In genomic region chr3:46866720-46867549, GRCh38 we compare ENCODE assay signal across 8 cellular contexts. TPM values are rescaled to one million over a fixed set of nuclear protein-coding genes. Genes with fewer than 3 reads are reported as not detected.
DNase-seq lines count a peak whose midpoint lies in the region; ATAC-seq and TF ChIP-seq lines count a peak whose summit lies in the region.

No MANE protein-coding gene starts in this region.

- peaks cover 7% of the 10 kb centered on the region for H3K4me1 Mint-ChIP-seq in GM23338
- no peaks in the 10 kb centered on the region for H3K4me1 Mint-ChIP-seq in activated naive CD8-positive, alpha-beta T cell treated with anti-CD3 and anti-CD28 coated beads for 36 hours

- no peak overlapping the region for H3K27ac Mint-ChIP-seq in GM23338
- H3K27ac Mint-ChIP-seq in activated naive CD8-positive, alpha-beta T cell treated with anti-CD3 and anti-CD28 coated beads for 36 hours: no peak overlapping the region

- peak; percentile 88 for TF ChIP-seq CTCF in AG09319 (IDR thresholded peaks at IDR 0.05; ENCODE audit: low read depth, low read length)
- TF ChIP-seq CTCF in GM23338 (conservative IDR thresholded peaks at IDR 0.05; ENCODE audit: low read depth in 2 of 2): peak; percentile 80 to 97
- TF ChIP-seq CTCF in heart left ventricle (IDR thresholded peaks at IDR 0.05): peak; percentile 83 to 93 (median 88)
- TF ChIP-seq CTCF in retinal pigment epithelial cell (conservative IDR thresholded peaks at IDR 0.05; ENCODE audit: low read depth, low read length): peak; percentile 94

- no peaks in the 10 kb centered on the region for H3K4me1 ChIP-seq in GM23338 (ENCODE audit: insufficient read depth)
- H3K4me1 ChIP-seq in heart left ventricle: peaks cover 13 to 78% (median 38%) of the 10 kb centered on the region in 12 donors

- peaks cover 20% of the 10 kb centered on the region for H3K27me3 Mint-ChIP-seq in GM23338 (ENCODE audit: insufficient read depth, low read depth, poor library complexity)
- peaks cover 4% of the 10 kb centered on the region for H3K27me3 Mint-ChIP-seq in activated naive CD8-positive, alpha-beta T cell treated with anti-CD3 and anti-CD28 coated beads for 36 hours

- no peak overlapping the region; the same call in 1 of the 2 replicates for H2AFZ ChIP-seq in GM23338

- H3K27me3 ChIP-seq in GM23338 (ENCODE audit: insufficient read depth): no peaks in the 10 kb centered on the region
- H3K27me3 ChIP-seq in heart left ventricle: no peaks in the 10 kb centered on the region

- TF ChIP-seq POLR2A in heart left ventricle (IDR thresholded peaks at IDR 0.05): no peak

- DNase-seq in AG09319 (ENCODE audit: extremely low read depth, low read depth) (no peak), GM23338 (ENCODE audit: low spot score) (peak; percentile 89), SKM-1 (lab: John Stamatoyannopoulos, UW; ENCODE audit: unreplicated experiment) (peak; percentile 50), heart left ventricle (peak; percentile 80 to 93 (median 86)), retinal pigment epithelial cell (ENCODE audit: low read depth) (no peak), NCI-H524 treated with DMSO at 0.1 percent for 48 hours (lab: John Stamatoyannopoulos, UW) (no peak)
- peak; percentile 70 for DNase-seq in activated naive CD8-positive, alpha-beta T cell treated with anti-CD3 and anti-CD28 coated beads for 36 hours

- H3K4me3 ChIP-seq in GM23338 (no peak overlapping the region), heart left ventricle (no peak overlapping the region), retinal pigment epithelial cell (ENCODE audit: low read length) (no peak overlapping the region)

- H3K9me2 ChIP-seq in GM23338 (ENCODE audit: insufficient read depth): no peaks in the 10 kb centered on the region

- no peaks in the 10 kb centered on the region for H3K79me2 ChIP-seq in GM23338 (replicated peaks; ENCODE audit: insufficient read depth)

- H3K36me3 ChIP-seq in GM23338 (ENCODE audit: insufficient read depth): no peaks in the 10 kb centered on the region
- no peaks in the 10 kb centered on the region for H3K36me3 ChIP-seq in heart left ventricle

- H3K9me3 ChIP-seq in heart left ventricle: no peaks in the 10 kb centered on the region

- H3K36me3 Mint-ChIP-seq in GM23338 (ENCODE audit: low read depth): no peaks in the 10 kb centered on the region
- H3K36me3 Mint-ChIP-seq in activated naive CD8-positive, alpha-beta T cell treated with anti-CD3 and anti-CD28 coated beads for 36 hours: no peaks in the 10 kb centered on the region

- H3F3A ChIP-seq in GM23338 (replicated peaks; ENCODE audit: low read depth): no peaks in the 10 kb centered on the region

- H4K20me1 ChIP-seq in GM23338 (replicated peaks; ENCODE audit: insufficient read depth): no peaks in the 10 kb centered on the region

- 17 to 26% (median 22%) methylated on average over 10 to 15 of the region's 15 CpGs for WGBS in heart left ventricle, 4 donors

- ATAC-seq in GM23338: peak; percentile 79
- ATAC-seq in heart left ventricle: peak in 3 of 4 donors; percentile 8 to 32 (median 18)
- no peak for ATAC-seq in GM18858 (IDR thresholded peaks at IDR 0.05; ENCODE audit: unreplicated experiment)

- intact Hi-C loops in heart left ventricle (cut with DNase I): loop anchor here (1.0 to 10.0 kb wide), 12 partner anchors 26 to 458 kb away; partner anchors contain the start of genes CCDC12 (in 1 of the 10), NBEAL2 (in 1 of the 10) and TMIE (in 1 of the 10)

- H3K4me3 Mint-ChIP-seq in GM23338: no peak overlapping the region
- H3K4me3 Mint-ChIP-seq in activated naive CD8-positive, alpha-beta T cell treated with anti-CD3 and anti-CD28 coated beads for 36 hours: no peak overlapping the region

- no peak overlapping the region for H3K4me2 ChIP-seq in GM23338

- no peaks in the 10 kb centered on the region for H3K9me3 Mint-ChIP-seq in GM23338
- H3K9me3 Mint-ChIP-seq in activated naive CD8-positive, alpha-beta T cell treated with anti-CD3 and anti-CD28 coated beads for 36 hours: no peaks in the 10 kb centered on the region

- H3K27ac ChIP-seq in GM23338 (ENCODE audit: low read depth) (no peak overlapping the region), heart left ventricle (peak overlapping the region; percentile 63 to 100 (median 86))

TF ChIP-seq in GM23338, 12 proteins besides CTCF, POLR2A, EP300 and RAD21 (continues in another document):
- TF ChIP-seq POLR2AphosphoS5 (IDR thresholded peaks at IDR 0.05; ENCODE audit: low read depth) (no peak), NANOG (IDR thresholded peaks at IDR 0.05; ENCODE audit: borderline replicate concordance) (no peak), ETS1 (IDR thresholded peaks at IDR 0.05) (no peak), EZH2phosphoT487 (IDR thresholded peaks at IDR 0.05; ENCODE audit: unreplicated experiment) (no peak), ZNF462 (CRISPR knock-in tag; IDR thresholded peaks at IDR 0.05) (no peak)

RNA-seq across cellular contexts. Expression of gene MYL3, which starts 3.7 kb away (rescaled TPM):
- total RNA-seq in GM23338 (2014; rRNA removed; shearing (Covaris generic)): not detected in 2 replicates
- 1.0 TPM in 1 of 2 replicates, not detected in the other for polyA plus RNA-seq in GM23338 (2016; fragmentation: Nextera tagmentation; extraction: Ambion mirVana)
- not detected for total RNA-seq in activated naive CD8-positive, alpha-beta T cell treated with anti-CD3 and anti-CD28 coated beads for 36 hours
- over 10,000 TPM in 1 of 9 donors, 1,000 to 10,000 TPM in 8; 4,961 to 10,676 (median 6,839) TPM for total RNA-seq in heart left ventricle
- polyA plus RNA-seq in heart left ventricle: over 10,000 TPM in 1 of 2 donors, 1,000 to 10,000 TPM in 1; 5,594 to 12,544 TPM

RNA-seq across cellular contexts. Expression of gene PTH1R, which starts 10.6 kb away (rescaled TPM):
- total RNA-seq in GM23338 (2014; rRNA removed; shearing (Covaris generic)): 1.3 and 5.7 TPM in 2 replicates
- 1.1 and 1.9 TPM in 2 replicates for polyA plus RNA-seq in GM23338 (2016; fragmentation: Nextera tagmentation; extraction: Ambion mirVana)
- not detected for total RNA-seq in activated naive CD8-positive, alpha-beta T cell treated with anti-CD3 and anti-CD28 coated beads for 36 hours
- 10 to 100 TPM in 2 of 9 donors, 1 to 10 TPM in 7; 2.1 to 15.6 (median 6.0) TPM for total RNA-seq in heart left ventricle
- polyA plus RNA-seq in heart left ventricle: 10 to 100 TPM in 1 of 2 donors, 1 to 10 TPM in 1; 6.5 to 23.4 TPM

Comparison
In these comparisons a context has a peak if more than half of its experiments do, and no peak if none do; other contexts are left out.
1. DNase-seq: peak in GM23338 (single experiment), SKM-1 (single experiment), activated naive CD8-positive, alpha-beta T cell treated with anti-CD3 and anti-CD28 coated beads for 36 hours (single experiment) and heart left ventricle (5 of 5); none in AG09319 (single experiment), retinal pigment epithelial cell (single experiment) and NCI-H524 treated with DMSO at 0.1 percent for 48 hours (single experiment).
2. RNA of gene MYL3, which starts 3.7 kb away (total RNA-seq): 4,961 to 10,676 TPM in heart left ventricle; not detected in GM23338 and not detected in activated naive CD8-positive, alpha-beta T cell treated with anti-CD3 and anti-CD28 coated beads for 36 hours; every median in the first group is over 1,000 times any median in the second.
3. Peak in every context shown above with its lines, with median percentiles within 50 percentile points of each other: CTCF ChIP-seq.